10 cellular contexts compared by ENCODE assay signal in the genomic region with DNA sequence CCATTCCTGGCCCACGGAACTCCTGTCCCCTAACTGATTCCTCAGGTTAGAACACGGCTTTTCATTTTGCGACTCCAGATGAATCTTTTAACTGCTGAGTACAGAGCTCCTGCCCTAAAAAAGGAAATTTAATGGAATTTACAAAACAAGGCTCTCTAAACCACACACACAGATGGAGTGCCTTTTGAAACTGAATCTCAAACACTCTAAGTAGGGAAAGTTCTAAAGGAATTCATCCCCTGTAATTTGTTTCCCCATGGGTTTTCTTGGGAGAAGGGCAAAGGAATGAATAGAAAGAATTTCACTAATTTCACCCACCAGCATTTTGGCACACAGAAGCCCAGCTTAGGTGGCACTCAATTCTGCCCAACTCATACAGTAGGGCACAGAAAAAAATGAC.
A peak's percentile ranks its signal among the peaks of the same experiment; 100 is the strongest.
DNase-seq lines count a peak whose midpoint lies in the region; ATAC-seq and TF ChIP-seq lines count a peak whose summit lies in the region.
"Had no signal": no experiment of that assay in that cellular context is flagged by ENCODE, and none has a peak within 500 bp of the region (broad histone marks: within the 10 kb centered on the region; RNA-seq: fewer than 3 reads in every experiment).

No MANE protein-coding gene starts in this region.

- peak overlapping the region; percentile 97 for H3K27ac Mint-ChIP-seq in GM23338
- peak overlapping the region; percentile 90 for H3K27ac Mint-ChIP-seq in activated CD4-positive, alpha-beta memory T cell treated with anti-CD3 and anti-CD28 coated beads, Interleukin-2, amount 10 ng/mL, durations not matched to agents 7 days and 5 days
- H3K27ac Mint-ChIP-seq in glutamatergic neuron (ENCODE audit: unreplicated experiment): peak overlapping the region; percentile 95

- H3K27me3 Mint-ChIP-seq in GM23338 (ENCODE audit: insufficient read depth, low read depth, poor library complexity) (peaks cover 8% of the 10 kb centered on the region), glutamatergic neuron (ENCODE audit: unreplicated experiment) (peaks cover 2% of the 10 kb centered on the region)
- no peaks in the 10 kb centered on the region for H3K27me3 Mint-ChIP-seq in activated CD4-positive, alpha-beta memory T cell treated with anti-CD3 and anti-CD28 coated beads, Interleukin-2, amount 10 ng/mL, durations not matched to agents 7 days and 5 days

- H3K27me3 ChIP-seq in GM23338 (ENCODE audit: insufficient read depth): no peaks in the 10 kb centered on the region
- H3K27me3 ChIP-seq in skeletal muscle tissue (ENCODE audit: control insufficient read depth in 3 of 3, insufficient read depth in 3 of 3, low read length in 3 of 3): no peaks in the 10 kb centered on the region

- H3K4me1 ChIP-seq in GM23338 (ENCODE audit: insufficient read depth): peaks cover 52% of the 10 kb centered on the region
- peaks cover 14 to 24% (median 18%) of the 10 kb centered on the region in 3 donors for H3K4me1 ChIP-seq in skeletal muscle tissue (ENCODE audit: control insufficient read depth in 3 of 3, insufficient read depth in 3 of 3, low read length in 3 of 3)

- peak overlapping the region; percentile 96 for H3K27ac ChIP-seq in GM23338 (ENCODE audit: low read depth)
- peak overlapping the region; percentile 90 for H3K27ac ChIP-seq in skeletal muscle tissue (ENCODE audit: low read depth, low read length)
- H3K27ac ChIP-seq: KMS-11 had no signal

- ATAC-seq in GM23338: peak; percentile 60
- ATAC-seq in HG02798 (IDR thresholded peaks at IDR 0.05; ENCODE audit: poor library complexity, unreplicated experiment): no peak
- ATAC-seq: HCT116 had no signal

- no peaks in the 10 kb centered on the region for H3K9me2 ChIP-seq in GM23338 (ENCODE audit: insufficient read depth)

- POLR2A ChIA-PET in activated CD4-positive, alpha-beta memory T cell treated with anti-CD3 and anti-CD28 coated beads, Interleukin-2, amount 10 ng/mL, durations not matched to agents 7 days and 5 days (lab: Charles Lee): interaction anchor here (0.6 to 6.9 kb wide), 14 partner anchors 10 to 151 kb away, joined by 3 to 43 read pairs (median 5); a partner anchor contains a TSS

- H3K4me3 Mint-ChIP-seq in GM23338 (peak overlapping the region; percentile 36; the same call in 2 of the 3 replicates), glutamatergic neuron (ENCODE audit: unreplicated experiment) (no peak overlapping the region)
- no peak overlapping the region for H3K4me3 Mint-ChIP-seq in activated CD4-positive, alpha-beta memory T cell treated with anti-CD3 and anti-CD28 coated beads, Interleukin-2, amount 10 ng/mL, durations not matched to agents 7 days and 5 days

- peaks cover 68% of the 10 kb centered on the region for H3K4me1 Mint-ChIP-seq in GM23338
- peaks cover 72% of the 10 kb centered on the region for H3K4me1 Mint-ChIP-seq in activated CD4-positive, alpha-beta memory T cell treated with anti-CD3 and anti-CD28 coated beads, Interleukin-2, amount 10 ng/mL, durations not matched to agents 7 days and 5 days
- peaks cover 20% of the 10 kb centered on the region for H3K4me1 Mint-ChIP-seq in glutamatergic neuron (ENCODE audit: low read depth, unreplicated experiment)

- H3K36me3 Mint-ChIP-seq in GM23338 (ENCODE audit: low read depth) (peaks cover 44% of the 10 kb centered on the region), glutamatergic neuron (ENCODE audit: unreplicated experiment) (no peaks in the 10 kb centered on the region)
- peaks cover 77% of the 10 kb centered on the region for H3K36me3 Mint-ChIP-seq in activated CD4-positive, alpha-beta memory T cell treated with anti-CD3 and anti-CD28 coated beads, Interleukin-2, amount 10 ng/mL, durations not matched to agents 7 days and 5 days (ENCODE audit: low read depth)

- CTCF ChIA-PET in activated CD4-positive, alpha-beta memory T cell treated with anti-CD3 and anti-CD28 coated beads, Interleukin-2, amount 10 ng/mL, durations not matched to agents 7 days and 5 days (lab: Charles Lee): interaction anchor here (1.0 to 3.6 kb wide), 2 partner anchors 50 to 51 kb away, joined by 4 to 17 read pairs; no protein-coding TSS in a partner anchor

- no peak overlapping the region for H2AFZ ChIP-seq in GM23338

- peak; percentile 73 for DNase-seq in GM23338 (ENCODE audit: low spot score)
- DNase-seq in activated CD4-positive, alpha-beta memory T cell treated with anti-CD3 and anti-CD28 coated beads, Interleukin-2, amount 10 ng/mL, durations not matched to agents 7 days and 5 days: no peak
- no peak for DNase-seq in glutamatergic neuron
- DNase-seq in HCEC 1CT: no peak
- DNase-seq in hepatic stellate cell (ENCODE audit: low spot score): no peak
- DNase-seq in NCI-H2081 treated with DMSO at 0.1 percent for 48 hours (lab: John Stamatoyannopoulos, UW): no peak

- peaks cover 36% of the 10 kb centered on the region for H3F3A ChIP-seq in GM23338 (replicated peaks; ENCODE audit: low read depth)

- TF ChIP-seq CTCF in GM23338 (conservative IDR thresholded peaks at IDR 0.05; ENCODE audit: low read depth in 2 of 2): no peak
- TF ChIP-seq CTCF in glutamatergic neuron (IDR thresholded peaks at IDR 0.05; ENCODE audit: partially characterized antibody, unreplicated experiment): no peak

- no peaks in the 10 kb centered on the region for H4K20me1 ChIP-seq in GM23338 (replicated peaks; ENCODE audit: insufficient read depth)

- H3K4me2 ChIP-seq in GM23338: peak overlapping the region; percentile 37
- H3K4me2 ChIP-seq: KMS-11 had no signal

- H3K9ac ChIP-seq in skeletal muscle tissue (ENCODE audit: low read depth in 1 of 3, low read length in 3 of 3): peak overlapping the region; percentile 51 to 76 (median 69)
- H3K9ac ChIP-seq: KMS-11 had no signal

- no peaks in the 10 kb centered on the region for H3K9me3 ChIP-seq in skeletal muscle tissue (ENCODE audit: control insufficient read depth in 3 of 3, low read length in 3 of 3)

- H3K36me3 ChIP-seq in GM23338 (ENCODE audit: insufficient read depth): peaks cover 16% of the 10 kb centered on the region; the same call in 1 of the 2 replicates
- H3K36me3 ChIP-seq in skeletal muscle tissue (ENCODE audit: control insufficient read depth in 3 of 3, insufficient read depth in 3 of 3, low read length in 3 of 3): peaks cover 0 to 4% (median 0%) of the 10 kb centered on the region in 3 donors

- H3K79me2 ChIP-seq in GM23338 (replicated peaks; ENCODE audit: insufficient read depth): no peaks in the 10 kb centered on the region

- H3K4me3 ChIP-seq in GM23338: peak overlapping the region; percentile 4; the same call in 1 of the 2 replicates
- peak overlapping the region; percentile 23 to 27 (median 23) for H3K4me3 ChIP-seq in skeletal muscle tissue (ENCODE audit: low read length in 3 of 3)

- no peaks in the 10 kb centered on the region for H3K9me3 Mint-ChIP-seq in GM23338
- no peaks in the 10 kb centered on the region for H3K9me3 Mint-ChIP-seq in activated CD4-positive, alpha-beta memory T cell treated with anti-CD3 and anti-CD28 coated beads, Interleukin-2, amount 10 ng/mL, durations not matched to agents 7 days and 5 days
- peaks cover 3% of the 10 kb centered on the region for H3K9me3 Mint-ChIP-seq in glutamatergic neuron (ENCODE audit: unreplicated experiment)

TF ChIP-seq in GM23338, 12 proteins besides CTCF, POLR2A, EP300 and RAD21:
- TF ChIP-seq ZNF114 (CRISPR knock-in tag; IDR thresholded peaks at IDR 0.05) (no peak), STAT1 (IDR thresholded peaks at IDR 0.05; ENCODE audit: unreplicated experiment) (no peak), NANOG (IDR thresholded peaks at IDR 0.05; ENCODE audit: borderline replicate concordance) (peak; percentile 76)
TF ChIP-seq in GM23338: peak in this region for 1.
